Comparison of ENCODE assay signal across 1 cellular context in the genomic region with DNA sequence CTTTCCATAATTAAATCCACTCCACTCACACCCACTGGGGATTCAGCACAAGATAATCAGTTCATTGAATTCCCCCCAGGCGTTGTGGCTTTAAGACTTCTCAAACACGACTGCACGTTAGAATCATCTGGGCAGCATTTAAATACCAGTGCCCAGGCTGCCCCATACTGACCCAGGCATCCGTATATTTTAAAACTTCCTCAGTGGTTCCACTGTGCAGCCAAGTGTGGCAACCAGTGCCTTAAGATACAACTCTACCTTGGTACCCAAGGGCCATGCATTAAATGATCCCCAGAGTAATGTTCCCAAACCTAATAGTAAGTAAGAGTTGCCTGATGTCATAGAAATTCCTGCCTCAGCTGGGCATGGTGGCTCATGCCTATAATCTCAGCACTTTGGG.
TF ChIP-seq lines count a peak whose summit lies in the region.

No MANE protein-coding gene starts in this region.

TF ChIP-seq in HCT116, 20 proteins besides CTCF, POLR2A, EP300 and RAD21:
- TF ChIP-seq ZNF274 (IDR thresholded peaks at IDR 0.05; ENCODE audit: low read depth, low read length) (no peak), ELF1 (IDR thresholded peaks at IDR 0.05; ENCODE audit: borderline replicate concordance, low read depth) (no peak), SIN3A (IDR thresholded peaks at IDR 0.05; ENCODE audit: low read depth) (no peak), YY1 (IDR thresholded peaks at IDR 0.05; ENCODE audit: extremely low read depth, insufficient replicate concordance, low read depth, low read length) (no peak), EGR1 (IDR thresholded peaks at IDR 0.05; ENCODE audit: low read depth) (no peak), EZH2phosphoT487 (IDR thresholded peaks at IDR 0.05; ENCODE audit: borderline replicate concordance) (no peak), EZH2 (IDR thresholded peaks at IDR 0.05) (no peak), JUND (IDR thresholded peaks at IDR 0.05) (no peak), CEBPB (IDR thresholded peaks at IDR 0.05; ENCODE audit: low read depth) (no peak)
- TF ChIP-seq, protein P1, sequence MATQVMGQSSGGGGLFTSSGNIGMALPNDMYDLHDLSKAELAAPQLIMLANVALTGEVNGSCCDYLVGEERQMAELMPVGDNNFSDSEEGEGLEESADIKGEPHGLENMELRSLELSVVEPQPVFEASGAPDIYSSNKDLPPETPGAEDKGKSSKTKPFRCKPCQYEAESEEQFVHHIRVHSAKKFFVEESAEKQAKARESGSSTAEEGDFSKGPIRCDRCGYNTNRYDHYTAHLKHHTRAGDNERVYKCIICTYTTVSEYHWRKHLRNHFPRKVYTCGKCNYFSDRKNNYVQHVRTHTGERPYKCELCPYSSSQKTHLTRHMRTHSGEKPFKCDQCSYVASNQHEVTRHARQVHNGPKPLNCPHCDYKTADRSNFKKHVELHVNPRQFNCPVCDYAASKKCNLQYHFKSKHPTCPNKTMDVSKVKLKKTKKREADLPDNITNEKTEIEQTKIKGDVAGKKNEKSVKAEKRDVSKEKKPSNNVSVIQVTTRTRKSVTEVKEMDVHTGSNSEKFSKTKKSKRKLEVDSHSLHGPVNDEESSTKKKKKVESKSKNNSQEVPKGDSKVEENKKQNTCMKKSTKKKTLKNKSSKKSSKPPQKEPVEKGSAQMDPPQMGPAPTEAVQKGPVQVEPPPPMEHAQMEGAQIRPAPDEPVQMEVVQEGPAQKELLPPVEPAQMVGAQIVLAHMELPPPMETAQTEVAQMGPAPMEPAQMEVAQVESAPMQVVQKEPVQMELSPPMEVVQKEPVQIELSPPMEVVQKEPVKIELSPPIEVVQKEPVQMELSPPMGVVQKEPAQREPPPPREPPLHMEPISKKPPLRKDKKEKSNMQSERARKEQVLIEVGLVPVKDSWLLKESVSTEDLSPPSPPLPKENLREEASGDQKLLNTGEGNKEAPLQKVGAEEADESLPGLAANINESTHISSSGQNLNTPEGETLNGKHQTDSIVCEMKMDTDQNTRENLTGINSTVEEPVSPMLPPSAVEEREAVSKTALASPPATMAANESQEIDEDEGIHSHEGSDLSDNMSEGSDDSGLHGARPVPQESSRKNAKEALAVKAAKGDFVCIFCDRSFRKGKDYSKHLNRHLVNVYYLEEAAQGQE (IDR thresholded peaks at IDR 0.05; ENCODE audit: low read depth): no peak
- TF ChIP-seq, protein P2, sequence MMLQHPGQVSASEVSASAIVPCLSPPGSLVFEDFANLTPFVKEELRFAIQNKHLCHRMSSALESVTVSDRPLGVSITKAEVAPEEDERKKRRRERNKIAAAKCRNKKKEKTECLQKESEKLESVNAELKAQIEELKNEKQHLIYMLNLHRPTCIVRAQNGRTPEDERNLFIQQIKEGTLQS (IDR thresholded peaks at IDR 0.05): no peak
- TF ChIP-seq, protein P3, sequence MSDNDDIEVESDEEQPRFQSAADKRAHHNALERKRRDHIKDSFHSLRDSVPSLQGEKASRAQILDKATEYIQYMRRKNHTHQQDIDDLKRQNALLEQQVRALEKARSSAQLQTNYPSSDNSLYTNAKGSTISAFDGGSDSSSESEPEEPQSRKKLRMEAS (IDR thresholded peaks at IDR 0.05): no peak
